ENCODE assay signal across 8 cellular contexts in the genomic region with DNA sequence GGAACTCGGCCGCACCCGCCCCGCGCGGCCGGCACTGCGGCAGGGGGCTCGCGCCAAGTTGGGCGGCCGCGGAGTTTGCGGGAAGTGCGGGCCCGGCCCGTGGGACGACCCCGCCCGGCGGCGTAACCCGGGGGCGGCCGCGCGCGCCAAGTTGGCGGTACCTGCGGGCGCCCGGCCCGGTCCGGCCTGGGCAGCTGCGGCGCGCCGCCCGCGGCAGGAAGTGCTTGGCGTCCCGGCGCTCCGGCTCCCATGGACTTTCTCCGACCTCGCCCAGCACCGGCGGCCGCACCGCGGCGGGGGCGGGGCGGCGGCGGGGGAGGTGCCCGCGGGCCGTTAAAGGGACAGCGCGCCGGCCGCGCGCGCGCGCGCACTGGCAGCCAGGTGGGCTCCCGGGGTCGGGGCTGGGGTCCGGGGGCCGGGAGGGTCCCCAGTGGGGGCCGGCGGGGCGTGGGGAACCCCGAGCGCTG. TPM values are rescaled to one million over a fixed set of nuclear protein-coding genes. Genes with fewer than 3 reads are reported as not detected.
DNase-seq lines count a peak whose midpoint lies in the region; ATAC-seq, FAIRE-seq and TF ChIP-seq lines count a peak whose summit lies in the region.

A gene with protein sequence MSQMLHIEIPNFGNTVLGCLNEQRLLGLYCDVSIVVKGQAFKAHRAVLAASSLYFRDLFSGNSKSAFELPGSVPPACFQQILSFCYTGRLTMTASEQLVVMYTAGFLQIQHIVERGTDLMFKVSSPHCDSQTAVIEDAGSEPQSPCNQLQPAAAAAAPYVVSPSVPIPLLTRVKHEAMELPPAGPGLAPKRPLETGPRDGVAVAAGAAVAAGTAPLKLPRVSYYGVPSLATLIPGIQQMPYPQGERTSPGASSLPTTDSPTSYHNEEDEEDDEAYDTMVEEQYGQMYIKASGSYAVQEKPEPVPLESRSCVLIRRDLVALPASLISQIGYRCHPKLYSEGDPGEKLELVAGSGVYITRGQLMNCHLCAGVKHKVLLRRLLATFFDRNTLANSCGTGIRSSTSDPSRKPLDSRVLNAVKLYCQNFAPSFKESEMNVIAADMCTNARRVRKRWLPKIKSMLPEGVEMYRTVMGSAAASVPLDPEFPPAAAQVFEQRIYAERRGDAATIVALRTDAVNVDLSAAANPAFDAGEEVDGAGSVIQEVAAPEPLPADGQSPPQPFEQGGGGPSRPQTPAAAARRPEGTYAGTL (minus strand): TSS at position 262 of the 467 bp plus-strand sequence. CDS start 44,768 bp downstream, outside the sequence.

- CTCF ChIA-PET in T-cell (lab: Charles Lee), result no interaction called here

- no peaks in the 10 kb centered on the region for H3K9me3 ChIP-seq in ectodermal cell (ENCODE audit: control insufficient read depth, low read length)
- no peaks in the 10 kb centered on the region for H3K9me3 ChIP-seq in lung (ENCODE audit: control insufficient read depth in 2 of 2, insufficient read depth in 1 of 2, low read length in 1 of 2)

- WGBS in ectodermal cell, 2 experiments, result 0 to 1% methylated on average over 78 of the region's 78 CpGs
- WGBS in lung, 2 donors, result 0 to 1% methylated on average over 20 to 78 of the region's 78 CpGs

- H3K27me3 Mint-ChIP-seq in T-cell, result peaks cover 2 to 3% of the 10 kb centered on the region in 2 donors

- H3K36me3 Mint-ChIP-seq in T-cell, result no peaks in the 10 kb centered on the region

- peak within 1 kb of the TSS; percentile 72 to 78 (median 76) for H3K4me3 Mint-ChIP-seq in T-cell

- peaks cover 22 to 33% (median 28%) of the 10 kb centered on the region in 3 donors for H3K4me1 Mint-ChIP-seq in T-cell

- in situ Hi-C loops in ACHN (cut with HindIII; ENCODE audit: low pct_ligation_motif_present, low pct_unique_long_range_greater_than_20kb, low sequenced_read_pairs), result no loop called here

- POLR2A ChIA-PET in T-cell (lab: Charles Lee), result no interaction called here

- peak; percentile 26 to 52 (median 36) for ATAC-seq in T-cell (replicated peaks in 1 of 4)
- peak; percentile 64 for ATAC-seq in lung (ENCODE audit: insufficient read depth, low FRiP score)
- ATAC-seq in HG03196 (IDR thresholded peaks at IDR 0.05; ENCODE audit: unreplicated experiment), result no peak

- FAIRE-seq in H54 (lab: Jason Lieb, UNC), result no peak

- peaks cover 39% of the 10 kb centered on the region for H3K27me3 ChIP-seq in ectodermal cell (ENCODE audit: control insufficient read depth, insufficient read depth, low read length, poor library complexity, severe bottlenecking)
- no peaks in the 10 kb centered on the region for H3K27me3 ChIP-seq in lung (ENCODE audit: control insufficient read depth, insufficient read depth)

- DNase-seq in ACHN (peak; percentile 69), H54 (ENCODE audit: insufficient read length, low spot score) (peak; percentile 94), T-cell (peak in 1 of 34 experiments; percentile 32), lung (ENCODE audit: low spot score) (no peak), substantia nigra (lab: John Stamatoyannopoulos, UW) (peak in 20 of 49 donors; percentile 27 to 79 (median 50)), ecto neural progenitor cell (ENCODE audit: low spot score) (no peak)

- no peak for TF ChIP-seq CTCF in lung (IDR thresholded peaks at IDR 0.05; ENCODE audit: control extremely low read depth, extremely low read depth)

- peak; percentile 66 for TF ChIP-seq POLR2A in H54 (IDR thresholded peaks at IDR 0.05; ENCODE audit: low read depth, low read length)

- peak within 1 kb of the TSS; percentile 52 for H3K4me3 ChIP-seq in ectodermal cell (ENCODE audit: insufficient read depth, low read depth, low read length)
- peak within 1 kb of the TSS; percentile 73 for H3K4me3 ChIP-seq in lung

- H3K27ac Mint-ChIP-seq in T-cell, result peak within 1 kb of the TSS; percentile 55 to 63

- H3K9me3 Mint-ChIP-seq in T-cell, result no peaks in the 10 kb centered on the region

- no peak within 1 kb of the TSS for H3K27ac ChIP-seq in ectodermal cell (ENCODE audit: insufficient read depth, low read depth, low read length, poor library complexity, severe bottlenecking)
- H3K27ac ChIP-seq in lung (ENCODE audit: low read depth in 1 of 2, low read length in 1 of 2), result peak within 1 kb of the TSS; percentile 85 to 90
- H3K27ac ChIP-seq in substantia nigra (ENCODE audit: low read depth, low read length, poor library complexity, severe bottlenecking), result peak within 1 kb of the TSS; percentile 74

- H3K36me3 ChIP-seq in ectodermal cell (ENCODE audit: control insufficient read depth, insufficient read depth, low read length) (no peaks in the 10 kb centered on the region), lung (ENCODE audit: control insufficient read depth in 2 of 2, insufficient read depth in 2 of 2, low read length in 2 of 2) (peaks cover 0 to 6% of the 10 kb centered on the region in 2 donors)

- H3K4me1 ChIP-seq in ectodermal cell (ENCODE audit: control insufficient read depth, insufficient read depth, low read length), result peaks cover 36% of the 10 kb centered on the region
- peaks cover 3 to 15% of the 10 kb centered on the region in 2 donors for H3K4me1 ChIP-seq in lung (ENCODE audit: control insufficient read depth in 2 of 2, insufficient read depth in 2 of 2, low read length in 2 of 2)

RNA-seq across cellular contexts. Expression of the gene that starts here (rescaled TPM):
- total RNA-seq in T-cell (10 to 100 TPM in 3 of 5 donors, 1 to 10 TPM in 2; 4.2 to 11.7 (median 11.3) TPM), lung (10 to 100 TPM in 1 of 2 donors, 1 to 10 TPM in 1; 5.9 to 32.7 TPM)
- polyA plus RNA-seq in ectodermal cell (2013, experiment 1 of 4), result 5.1 TPM
- polyA plus RNA-seq in ectodermal cell (2013, experiment 2 of 4), result 5.8 TPM
- polyA plus RNA-seq in ectodermal cell (2013, experiment 3 of 4), result 4.9 TPM
- polyA plus RNA-seq in ectodermal cell (2013, experiment 4 of 4), result 4.5 TPM
- 10 to 100 TPM in 1 of 2 donors, 1 to 10 TPM in 1; 9.1 to 12.0 TPM for polyA plus RNA-seq in lung

Comparison
In these comparisons a context has a peak if more than half of its experiments do, and no peak if none do; other contexts are left out.
1. DNase-seq: peak in ACHN (single experiment) and H54 (single experiment); none in lung (single experiment) and ecto neural progenitor cell (single experiment).